In the genomic region with DNA sequence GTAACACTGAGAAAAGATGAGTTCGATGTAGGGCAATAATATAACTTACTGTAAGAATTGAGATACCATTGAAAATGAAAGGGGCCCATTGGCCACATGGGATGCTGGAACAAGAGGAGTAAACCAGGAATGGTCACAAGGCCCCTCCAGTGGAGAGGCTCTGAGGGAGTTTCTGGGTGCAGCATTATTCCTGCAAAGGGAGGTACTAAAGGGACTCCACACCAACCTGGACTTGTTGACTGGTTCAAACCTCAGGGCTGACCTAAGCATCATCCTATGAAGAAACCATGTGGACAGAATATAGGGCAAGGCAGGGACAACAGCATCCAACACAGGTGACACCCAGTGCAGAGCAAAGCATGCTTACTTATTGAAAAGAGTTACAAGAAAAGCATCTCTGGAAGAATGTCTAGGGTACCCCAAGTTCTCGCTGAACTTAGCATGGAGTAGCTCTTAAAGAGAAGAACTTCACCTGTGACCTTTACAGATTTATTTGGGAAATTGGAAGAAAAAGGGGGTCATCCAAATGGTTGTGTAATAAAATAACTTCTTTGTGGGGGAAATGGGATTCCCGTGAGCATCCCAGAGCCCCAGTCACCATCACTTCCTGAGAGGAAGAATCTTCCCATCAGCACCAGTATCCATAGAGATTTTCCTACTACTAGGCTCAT, we compare ENCODE assay signal across 21 cellular contexts. TPM values are rescaled to one million over a fixed set of nuclear protein-coding genes. Genes with fewer than 3 reads are reported as not detected.
DNase-seq lines count a peak whose midpoint lies in the region; ATAC-seq and TF ChIP-seq lines count a peak whose summit lies in the region.
"Had no signal": no experiment of that assay in that cellular context is flagged by ENCODE, and none has a peak within 500 bp of the region (broad histone marks: within the 10 kb centered on the region; RNA-seq: fewer than 3 reads in every experiment).

No MANE protein-coding gene starts in this region.

- H3K4me3 ChIP-seq in Loucy (ENCODE audit: low read length, poor library complexity, severe bottlenecking) = peak overlapping the region; percentile 56
- no peak overlapping the region for H3K4me3 ChIP-seq in Caco-2 (ENCODE audit: low read depth, low read length)
- H3K4me3 ChIP-seq in suprapubic skin = no peak overlapping the region
- H3K4me3 ChIP-seq: ascending aorta, GM12878, GM23248, right atrium auricular region, upper lobe of right lung had no signal

- no peak overlapping the region for H2AFZ ChIP-seq in Loucy (ENCODE audit: low read length)
- H2AFZ ChIP-seq: GM23248 had no signal

- peak overlapping the region; percentile 99 for H3K4me3 Mint-ChIP-seq in activated CD4-positive, alpha-beta T cell treated with anti-CD3 and anti-CD28 coated beads for 36 hours
- H3K4me3 Mint-ChIP-seq in activated T-helper 2 cell treated with anti-CD3 and anti-CD28 coated beads, Interferon-gamma antibody, Interleukin-2, Interleukin-4, amounts not matched to agents 10 μg/mL and 5 μg/mL and 100 μg/mL, durations not matched to agents 14 hours and 24 hours and 36 hours (ENCODE audit: low read depth) = peak overlapping the region; percentile 18
- peak overlapping the region; percentile 76 for H3K4me3 Mint-ChIP-seq in natural killer cell
- H3K4me3 Mint-ChIP-seq in Caco-2 (ENCODE audit: unreplicated experiment) = no peak overlapping the region

- 94% methylated on average over 3 of the region's 3 CpGs for WGBS in suprapubic skin

- no peaks in the 10 kb centered on the region for H3K9me3 ChIP-seq in Loucy (ENCODE audit: insufficient read depth, low read depth, low read length)
- H3K9me3 ChIP-seq in Caco-2 = no peaks in the 10 kb centered on the region
- no peaks in the 10 kb centered on the region for H3K9me3 ChIP-seq in suprapubic skin
- H3K9me3 ChIP-seq: ascending aorta, right atrium auricular region, upper lobe of right lung had no signal

- CTCF ChIA-PET in activated CD4-positive, alpha-beta T cell treated with anti-CD3 and anti-CD28 coated beads for 36 hours (lab: Charles Lee) = interaction anchor here (0.7 to 11.2 kb wide), 3 partner anchors 9 to 27 kb away, joined by 3 to 182 read pairs (median 127); no protein-coding TSS in a partner anchor
- CTCF ChIA-PET in Caco-2 (lab: Charles Lee) = no interaction called here

- no peak overlapping the region for H3K27ac ChIP-seq in suprapubic skin
- H3K27ac ChIP-seq: ascending aorta, epithelial cell of prostate, GM23248, right atrium auricular region, upper lobe of right lung had no signal

- peaks cover 51% of the 10 kb centered on the region for H3K36me3 Mint-ChIP-seq in activated CD4-positive, alpha-beta T cell treated with anti-CD3 and anti-CD28 coated beads for 36 hours (ENCODE audit: low read depth)
- H3K36me3 Mint-ChIP-seq in activated T-helper 2 cell treated with anti-CD3 and anti-CD28 coated beads, Interferon-gamma antibody, Interleukin-2, Interleukin-4, amounts not matched to agents 10 μg/mL and 5 μg/mL and 100 μg/mL, durations not matched to agents 14 hours and 24 hours and 36 hours (ENCODE audit: low read depth) = peaks cover 54% of the 10 kb centered on the region
- H3K36me3 Mint-ChIP-seq in natural killer cell (peaks cover 31% of the 10 kb centered on the region), Caco-2 (ENCODE audit: insufficient read depth, unreplicated experiment) (no peaks in the 10 kb centered on the region)

- peak overlapping the region; percentile 99 for H3K27ac Mint-ChIP-seq in activated CD4-positive, alpha-beta T cell treated with anti-CD3 and anti-CD28 coated beads for 36 hours
- H3K27ac Mint-ChIP-seq in activated T-helper 2 cell treated with anti-CD3 and anti-CD28 coated beads, Interferon-gamma antibody, Interleukin-2, Interleukin-4, amounts not matched to agents 10 μg/mL and 5 μg/mL and 100 μg/mL, durations not matched to agents 14 hours and 24 hours and 36 hours = peak overlapping the region; percentile 99
- H3K27ac Mint-ChIP-seq in natural killer cell (peak overlapping the region; percentile 92 to 100), Caco-2 (ENCODE audit: unreplicated experiment) (no peak overlapping the region)

- H3K4me1 Mint-ChIP-seq in activated CD4-positive, alpha-beta T cell treated with anti-CD3 and anti-CD28 coated beads for 36 hours = peaks cover 96% of the 10 kb centered on the region
- peaks cover 94% of the 10 kb centered on the region for H3K4me1 Mint-ChIP-seq in activated T-helper 2 cell treated with anti-CD3 and anti-CD28 coated beads, Interferon-gamma antibody, Interleukin-2, Interleukin-4, amounts not matched to agents 10 μg/mL and 5 μg/mL and 100 μg/mL, durations not matched to agents 14 hours and 24 hours and 36 hours (ENCODE audit: low read depth)
- H3K4me1 Mint-ChIP-seq in natural killer cell (peaks cover 98 to 100% of the 10 kb centered on the region in 2 donors), Caco-2 (ENCODE audit: low read depth, unreplicated experiment) (peaks cover 15% of the 10 kb centered on the region)

- intact Hi-C loops in activated CD4-positive, alpha-beta T cell treated with anti-CD3 and anti-CD28 coated beads for 36 hours (cut with DNase I, micrococcal nuclease) = loop anchor here (5.0 to 10.0 kb wide), 5 partner anchors 358 to 1883 kb away; a partner anchor contains a TSS
- intact Hi-C loops in activated T-helper 2 cell treated with anti-CD3 and anti-CD28 coated beads, Interferon-gamma antibody, Interleukin-2, Interleukin-4, amounts not matched to agents 10 μg/mL and 5 μg/mL and 100 μg/mL, durations not matched to agents 14 hours and 24 hours and 36 hours (cut with micrococcal nuclease) = loop anchor here (5.0 kb wide), 3 partner anchors 437 to 1218 kb away; a partner anchor contains a TSS
- intact Hi-C loops in natural killer cell (cut with micrococcal nuclease) (no loop called here), Caco-2 (cut with micrococcal nuclease; ENCODE audit: unreplicated experiment) (no loop called here)

- no peaks in the 10 kb centered on the region for H4K20me1 ChIP-seq in Loucy (ENCODE audit: insufficient read depth, low read length, poor library complexity, severe bottlenecking)

- no TSS peak for BruUV-seq in Caco-2 (replicated peaks; lab: Mats Ljungman, UMichigan)

- H3K27me3 ChIP-seq in Loucy (ENCODE audit: insufficient read depth, low read length, poor library complexity, severe bottlenecking) (no peaks in the 10 kb centered on the region), Caco-2 (replicated peaks; ENCODE audit: control insufficient read depth, insufficient read depth, low read length) (no peaks in the 10 kb centered on the region), suprapubic skin (peaks cover 10% of the 10 kb centered on the region)
- H3K27me3 ChIP-seq: ascending aorta, right atrium auricular region had no signal

- peaks cover 93% of the 10 kb centered on the region for H3K4me1 ChIP-seq in Loucy (ENCODE audit: insufficient read depth, low read length, poor library complexity, severe bottlenecking)
- H3K4me1 ChIP-seq in Caco-2 = no peaks in the 10 kb centered on the region
- no peaks in the 10 kb centered on the region for H3K4me1 ChIP-seq in suprapubic skin
- H3K4me1 ChIP-seq: ascending aorta, right atrium auricular region, upper lobe of right lung had no signal

- no peaks in the 10 kb centered on the region for H3K9me2 ChIP-seq in Loucy (replicated peaks; ENCODE audit: low read depth, low read length)
- H3K9me2 ChIP-seq: SK-N-SH had no signal

- H3K36me3 ChIP-seq in Loucy (ENCODE audit: insufficient read depth, low read length) = peaks cover 32% of the 10 kb centered on the region
- H3K36me3 ChIP-seq in Caco-2 (ENCODE audit: control insufficient read depth, insufficient read depth, low read length) = no peaks in the 10 kb centered on the region
- no peaks in the 10 kb centered on the region for H3K36me3 ChIP-seq in suprapubic skin
- H3K36me3 ChIP-seq: ascending aorta, right atrium auricular region, upper lobe of right lung had no signal

- peak overlapping the region; percentile 100 for H3K9ac ChIP-seq in Loucy (ENCODE audit: low read depth, low read length, poor library complexity, severe bottlenecking)
- H3K9ac ChIP-seq: GM23248, SK-N-SH had no signal

- peaks cover 75% of the 10 kb centered on the region for H3K79me2 ChIP-seq in Loucy (ENCODE audit: insufficient read depth, low read length)

- no peaks in the 10 kb centered on the region for H3K9me3 Mint-ChIP-seq in activated CD4-positive, alpha-beta T cell treated with anti-CD3 and anti-CD28 coated beads for 36 hours (ENCODE audit: low read depth)
- no peaks in the 10 kb centered on the region for H3K9me3 Mint-ChIP-seq in activated T-helper 2 cell treated with anti-CD3 and anti-CD28 coated beads, Interferon-gamma antibody, Interleukin-2, Interleukin-4, amounts not matched to agents 10 μg/mL and 5 μg/mL and 100 μg/mL, durations not matched to agents 14 hours and 24 hours and 36 hours
- no peaks in the 10 kb centered on the region for H3K9me3 Mint-ChIP-seq in natural killer cell
- H3K9me3 Mint-ChIP-seq in Caco-2 (ENCODE audit: unreplicated experiment) = no peaks in the 10 kb centered on the region

- ATAC-seq in activated CD4-positive, alpha-beta T cell treated with anti-CD3 and anti-CD28 coated beads for 36 hours = no peak
- no peak for ATAC-seq in natural killer cell
- ATAC-seq in GM19324 (IDR thresholded peaks at IDR 0.05; ENCODE audit: low FRiP score, unreplicated experiment) = no peak
- ATAC-seq: GM12878, upper lobe of right lung had no signal

- H3F3A ChIP-seq in Loucy (ENCODE audit: low read depth) = peaks cover 61% of the 10 kb centered on the region

- TF ChIP-seq EP300 in suprapubic skin (IDR thresholded peaks at IDR 0.05) = no peak

- no peak for TF ChIP-seq CTCF in Loucy (conservative IDR thresholded peaks at IDR 0.05; ENCODE audit: low read length)
- TF ChIP-seq CTCF in natural killer cell (IDR thresholded peaks at IDR 0.05) = no peak
- no peak for TF ChIP-seq CTCF in Caco-2 (IDR thresholded peaks at IDR 0.05; ENCODE audit: insufficient read depth in 1 of 2, low read depth in 1 of 2, low read length in 1 of 2, severe bottlenecking in 1 of 2, unreplicated experiment in 1 of 2)
- TF ChIP-seq CTCF in suprapubic skin (IDR thresholded peaks at IDR 0.05) = no peak

- peak overlapping the region; percentile 100 for H3K4me2 ChIP-seq in Loucy (ENCODE audit: low read depth, low read length, poor library complexity, severe bottlenecking)
- H3K4me2 ChIP-seq: SK-N-SH had no signal

- H3K27me3 Mint-ChIP-seq in activated CD4-positive, alpha-beta T cell treated with anti-CD3 and anti-CD28 coated beads for 36 hours = no peaks in the 10 kb centered on the region
- H3K27me3 Mint-ChIP-seq in activated T-helper 2 cell treated with anti-CD3 and anti-CD28 coated beads, Interferon-gamma antibody, Interleukin-2, Interleukin-4, amounts not matched to agents 10 μg/mL and 5 μg/mL and 100 μg/mL, durations not matched to agents 14 hours and 24 hours and 36 hours (ENCODE audit: low read depth) = no peaks in the 10 kb centered on the region
- H3K27me3 Mint-ChIP-seq in natural killer cell (ENCODE audit: low read depth in 2 of 2) = no peaks in the 10 kb centered on the region
- no peaks in the 10 kb centered on the region for H3K27me3 Mint-ChIP-seq in Caco-2 (ENCODE audit: insufficient read depth, unreplicated experiment)

- TF ChIP-seq POLR2A in suprapubic skin (IDR thresholded peaks at IDR 0.05) = no peak

- POLR2A ChIA-PET in activated CD4-positive, alpha-beta T cell treated with anti-CD3 and anti-CD28 coated beads for 36 hours (lab: Charles Lee) = interaction anchor here (6.2 kb wide), 1 partner anchor 20 kb away, joined by 82 read pairs; no protein-coding TSS in a partner anchor
- POLR2A ChIA-PET in Caco-2 (lab: Charles Lee) = no interaction called here

- no peak for DNase-seq in activated CD4-positive, alpha-beta T cell treated with anti-CD3 and anti-CD28 coated beads for 36 hours
- DNase-seq in activated CD4-positive, alpha-beta T cell treated with anti-CD3 and anti-CD28 coated beads, Interleukin-2, amount 50 U/mL, for 1 hour = no peak
- no peak for DNase-seq in activated T-helper 2 cell treated with anti-CD3 and anti-CD28 coated beads, Interferon-gamma antibody, Interleukin-2, Interleukin-4, amounts not matched to agents 10 μg/mL and 5 μg/mL and 100 μg/mL, durations not matched to agents 14 hours and 24 hours and 36 hours (ENCODE audit: low spot score)
- DNase-seq in natural killer cell = no peak
- no peak for DNase-seq in Caco-2
- no peak for DNase-seq in suprapubic skin (ENCODE audit: low spot score in 2 of 2)
- DNase-seq: glutamatergic neuron, GM23248, mesenchymal stem cell, NCI-H1930, NCI-H524 treated with DMSO at 0.1 percent for 48 hours, SK-N-SH, upper lobe of right lung had no signal

RNA-seq across cellular contexts. Expression of a gene that starts 34.7 kb away (rescaled TPM):
- total RNA-seq in activated CD4-positive, alpha-beta T cell treated with anti-CD3 and anti-CD28 coated beads for 36 hours = not detected
- not detected in 2 replicates for total RNA-seq in activated T-helper 2 cell treated with anti-CD3 and anti-CD28 coated beads, Interferon-gamma antibody, Interleukin-2, Interleukin-4, amounts not matched to agents 10 μg/mL and 5 μg/mL and 100 μg/mL, durations not matched to agents 14 hours and 24 hours and 36 hours
- total RNA-seq in natural killer cell (not detected), Caco-2 (2022) (8.8 and 9.3 TPM in 2 replicates), suprapubic skin (not detected)
- total RNA-seq: A172, ascending aorta, GM23248, M059J, upper lobe of right lung had no signal

RNA-seq across cellular contexts. Expression of a gene that starts 49.4 kb away (rescaled TPM):
- total RNA-seq in activated CD4-positive, alpha-beta T cell treated with anti-CD3 and anti-CD28 coated beads for 36 hours = 10 to 100 TPM; 14.7 to 15.1 TPM
- 2.4 and 3.0 TPM in 2 replicates for total RNA-seq in activated T-helper 2 cell treated with anti-CD3 and anti-CD28 coated beads, Interferon-gamma antibody, Interleukin-2, Interleukin-4, amounts not matched to agents 10 μg/mL and 5 μg/mL and 100 μg/mL, durations not matched to agents 14 hours and 24 hours and 36 hours
- total RNA-seq in natural killer cell (1 to 10 TPM; 2.3 to 6.8 (median 6.5) TPM), Caco-2 (2022) (2.7 and 3.9 TPM in 2 replicates), suprapubic skin (100 to 1,000 TPM; 207 to 299 (median 258) TPM)
- total RNA-seq: M059J had no signal

RNA-seq across cellular contexts. Expression of a gene that starts 56.2 kb away (rescaled TPM):
- total RNA-seq in activated CD4-positive, alpha-beta T cell treated with anti-CD3 and anti-CD28 coated beads for 36 hours = not detected
- total RNA-seq in activated T-helper 2 cell treated with anti-CD3 and anti-CD28 coated beads, Interferon-gamma antibody, Interleukin-2, Interleukin-4, amounts not matched to agents 10 μg/mL and 5 μg/mL and 100 μg/mL, durations not matched to agents 14 hours and 24 hours and 36 hours = not detected in 2 replicates
- total RNA-seq in natural killer cell (not detected), Caco-2 (2022) (18.1 TPM in 2 replicates), suprapubic skin (not detected)
- total RNA-seq: A172, ascending aorta, GM23248, M059J, right atrium auricular region, upper lobe of right lung had no signal

Comparison
In these comparisons a context has a peak if more than half of its experiments do, and no peak if none do; other contexts are left out.
1. RNA of a gene that starts 49.4 kb away (total RNA-seq): 207 to 299 TPM in suprapubic skin; 14.7 to 15.1 TPM in activated CD4-positive, alpha-beta T cell treated with anti-CD3 and anti-CD28 coated beads for 36 hours, 2.3 to 6.8 TPM in natural killer cell, 2.7 to 3.9 TPM in Caco-2 and 2.4 to 3.0 TPM in activated T-helper 2 cell treated with anti-CD3 and anti-CD28 coated beads, Interferon-gamma antibody, Interleukin-2, Interleukin-4, amounts not matched to agents 10 μg/mL and 5 μg/mL and 100 μg/mL, durations not matched to agents 14 hours and 24 hours and 36 hours; every median in the first group is over 10 times any median in the second.
2. RNA of a gene that starts 56.2 kb away (total RNA-seq): 18.1 TPM in Caco-2; not detected in activated CD4-positive, alpha-beta T cell treated with anti-CD3 and anti-CD28 coated beads for 36 hours, not detected in activated T-helper 2 cell treated with anti-CD3 and anti-CD28 coated beads, Interferon-gamma antibody, Interleukin-2, Interleukin-4, amounts not matched to agents 10 μg/mL and 5 μg/mL and 100 μg/mL, durations not matched to agents 14 hours and 24 hours and 36 hours, not detected in natural killer cell and not detected in suprapubic skin; every median in the first group is over 10 times any median in the second.
3. intact Hi-C loops: an anchor here in activated CD4-positive, alpha-beta T cell treated with anti-CD3 and anti-CD28 coated beads for 36 hours (5.0 to 10.0 kb wide) and activated T-helper 2 cell treated with anti-CD3 and anti-CD28 coated beads, Interferon-gamma antibody, Interleukin-2, Interleukin-4, amounts not matched to agents 10 μg/mL and 5 μg/mL and 100 μg/mL, durations not matched to agents 14 hours and 24 hours and 36 hours (5.0 kb wide); none called in natural killer cell and Caco-2.